12 cellular contexts compared by ENCODE assay signal in genomic region chr7:73769481-73770001, GRCh38. TPM values are rescaled to one million over a fixed set of nuclear protein-coding genes. Genes with fewer than 3 reads are reported as not detected.
DNase-seq lines count a peak whose midpoint lies in the region; ATAC-seq and TF ChIP-seq lines count a peak whose summit lies in the region.
"Had no signal": no experiment of that assay in that cellular context is flagged by ENCODE, and none has a peak within 500 bp of the region (broad histone marks: within the 10 kb centered on the region; RNA-seq: fewer than 3 reads in every experiment).

No MANE protein-coding gene starts in this region.

- no peak for TF ChIP-seq POLR2A in esophagus squamous epithelium (IDR thresholded peaks at IDR 0.05)

- TF ChIP-seq CTCF in left ventricle myocardium inferior (IDR thresholded peaks at IDR 0.05; ENCODE audit: borderline replicate concordance) (no peak), upper lobe of right lung (IDR thresholded peaks at IDR 0.05) (no peak), esophagus squamous epithelium (IDR thresholded peaks at IDR 0.05) (no peak)
- no peak for TF ChIP-seq CTCF in CD8-positive, alpha-beta T cell (IDR thresholded peaks at IDR 0.05)

- H3K27ac Mint-ChIP-seq in dendritic cell treated with granulocyte-macrophage colony-stimulating factor and Interleukin-4, amounts not matched to agents 40 ng/mL and 50 ng/mL, for 4 days: no peak overlapping the region
- H3K27ac Mint-ChIP-seq in CD8-positive, alpha-beta T cell: no peak overlapping the region
- H3K27ac Mint-ChIP-seq: activated naive CD8-positive, alpha-beta T cell; natural killer cell treated with Interleukin-12 subunit alpha and Interleukin-12 subunit beta and Interleukin-15 and Interleukin-18, amount 100 ng/mL, for 72 hours had no signal

- H3K36me3 Mint-ChIP-seq in dendritic cell treated with granulocyte-macrophage colony-stimulating factor and Interleukin-4, amounts not matched to agents 40 ng/mL and 50 ng/mL, for 4 days (ENCODE audit: low read depth): no peaks in the 10 kb centered on the region
- H3K36me3 Mint-ChIP-seq in CD8-positive, alpha-beta T cell: no peaks in the 10 kb centered on the region
- H3K36me3 Mint-ChIP-seq: activated naive CD8-positive, alpha-beta T cell; natural killer cell treated with Interleukin-12 subunit alpha and Interleukin-12 subunit beta and Interleukin-15 and Interleukin-18, amount 100 ng/mL, for 72 hours had no signal

- H3K4me1 ChIP-seq in left ventricle myocardium inferior (peaks cover 10% of the 10 kb centered on the region), mesodermal cell (ENCODE audit: control insufficient read depth, insufficient read depth, low read length, poor library complexity, severe bottlenecking) (peaks cover 4% of the 10 kb centered on the region), upper lobe of right lung (no peaks in the 10 kb centered on the region), esophagus squamous epithelium (peaks cover 0 to 14% (median 6%) of the 10 kb centered on the region in 3 donors)
- H3K4me1 ChIP-seq in CD8-positive, alpha-beta T cell (ENCODE audit: insufficient read depth, low read length): peaks cover 5% of the 10 kb centered on the region

- H3K4me3 ChIP-seq in left ventricle myocardium inferior (peak overlapping the region; percentile 40), mesodermal cell (ENCODE audit: extremely low read depth, insufficient read depth, low read length, poor library complexity, severe bottlenecking) (peak overlapping the region; percentile 29), upper lobe of right lung (peak overlapping the region; percentile 45), esophagus squamous epithelium (peak overlapping the region in 2 of 4 donors; percentile 39 to 56)
- no peak overlapping the region for H3K4me3 ChIP-seq in CD8-positive, alpha-beta T cell (ENCODE audit: low read depth, low read length)

- no peaks in the 10 kb centered on the region for H3K36me3 ChIP-seq in left ventricle myocardium inferior
- no peaks in the 10 kb centered on the region for H3K36me3 ChIP-seq in mesodermal cell (ENCODE audit: control insufficient read depth, insufficient read depth, low read length)
- no peaks in the 10 kb centered on the region for H3K36me3 ChIP-seq in upper lobe of right lung
- no peaks in the 10 kb centered on the region for H3K36me3 ChIP-seq in esophagus squamous epithelium
- H3K36me3 ChIP-seq in CD8-positive, alpha-beta T cell (ENCODE audit: insufficient read depth, low read length): no peaks in the 10 kb centered on the region

- peak overlapping the region; percentile 21 for H3K4me3 Mint-ChIP-seq in dendritic cell treated with granulocyte-macrophage colony-stimulating factor and Interleukin-4, amounts not matched to agents 40 ng/mL and 50 ng/mL, for 4 days
- H3K4me3 Mint-ChIP-seq in CD8-positive, alpha-beta T cell: no peak overlapping the region
- H3K4me3 Mint-ChIP-seq: activated naive CD8-positive, alpha-beta T cell; natural killer cell treated with Interleukin-12 subunit alpha and Interleukin-12 subunit beta and Interleukin-15 and Interleukin-18, amount 100 ng/mL, for 72 hours had no signal

- peaks cover 74% of the 10 kb centered on the region for H3K27me3 Mint-ChIP-seq in dendritic cell treated with granulocyte-macrophage colony-stimulating factor and Interleukin-4, amounts not matched to agents 40 ng/mL and 50 ng/mL, for 4 days
- H3K27me3 Mint-ChIP-seq in CD8-positive, alpha-beta T cell (ENCODE audit: low read depth): peaks cover 38% of the 10 kb centered on the region

- no peaks in the 10 kb centered on the region for H3K9me3 Mint-ChIP-seq in dendritic cell treated with granulocyte-macrophage colony-stimulating factor and Interleukin-4, amounts not matched to agents 40 ng/mL and 50 ng/mL, for 4 days
- no peaks in the 10 kb centered on the region for H3K9me3 Mint-ChIP-seq in CD8-positive, alpha-beta T cell
- H3K9me3 Mint-ChIP-seq: natural killer cell treated with Interleukin-12 subunit alpha and Interleukin-12 subunit beta and Interleukin-15 and Interleukin-18, amount 100 ng/mL, for 72 hours had no signal

- WGBS in mesodermal cell (ENCODE audit: insufficient coverage in 2 of 2), 2 experiments: 85 to 86% methylated on average over 46 to 49 of the region's 49 CpGs
- WGBS in esophagus squamous epithelium, 2 donors: 25% methylated on average over 16 of the region's 49 CpGs; no CpG with 5 or more reads in 1 of the 2 donors

- H3K27ac ChIP-seq in left ventricle myocardium inferior (replicated peaks): no peak overlapping the region
- no peak overlapping the region for H3K27ac ChIP-seq in mesodermal cell (ENCODE audit: low read depth, low read length, severe bottlenecking)
- peak overlapping the region; percentile 70 for H3K27ac ChIP-seq in upper lobe of right lung
- peak overlapping the region in 1 of 4 donors; percentile 57 for H3K27ac ChIP-seq in esophagus squamous epithelium
- no peak overlapping the region for H3K27ac ChIP-seq in CD8-positive, alpha-beta T cell (ENCODE audit: low read depth, low read length)

- peak; percentile 21 for ATAC-seq in upper lobe of right lung
- no peak for ATAC-seq in CD8-positive, alpha-beta T cell
- ATAC-seq: natural killer cell treated with Interleukin-12 subunit alpha and Interleukin-12 subunit beta and Interleukin-15 and Interleukin-18, amount 100 ng/mL, for 72 hours had no signal

- H3K9me3 ChIP-seq in left ventricle myocardium inferior (replicated peaks) (no peaks in the 10 kb centered on the region), mesodermal cell (ENCODE audit: control insufficient read depth, low read length) (no peaks in the 10 kb centered on the region), upper lobe of right lung (no peaks in the 10 kb centered on the region), esophagus squamous epithelium (no peaks in the 10 kb centered on the region)
- H3K9me3 ChIP-seq in CD8-positive, alpha-beta T cell (ENCODE audit: low read length): no peaks in the 10 kb centered on the region

- intact Hi-C loops in left ventricle myocardium inferior (cut with micrococcal nuclease): no loop called here
- intact Hi-C loops in cardiac septum (cut with DNase I): no loop called here
- intact Hi-C loops in dendritic cell treated with granulocyte-macrophage colony-stimulating factor and Interleukin-4, amounts not matched to agents 40 ng/mL and 50 ng/mL, for 4 days (cut with micrococcal nuclease): no loop called here
- intact Hi-C loops in upper lobe of right lung (cut with DNase I): no loop called here
- intact Hi-C loops in esophagus squamous epithelium (cut with DNase I): no loop called here
- intact Hi-C loops in CD8-positive, alpha-beta T cell (cut with DNase I, micrococcal nuclease): no loop called here

- POLR2A ChIA-PET in CD8-positive, alpha-beta T cell (lab: Charles Lee): no interaction called here

- CTCF ChIA-PET in CD8-positive, alpha-beta T cell (lab: Charles Lee): no interaction called here

- H3K27me3 ChIP-seq in left ventricle myocardium inferior (ENCODE audit: low read depth) (peaks cover 98% of the 10 kb centered on the region), upper lobe of right lung (peaks cover 42% of the 10 kb centered on the region), esophagus squamous epithelium (peaks cover 0 to 69% (median 6%) of the 10 kb centered on the region in 4 donors)
- H3K27me3 ChIP-seq in CD8-positive, alpha-beta T cell (ENCODE audit: insufficient read depth, low read length): peaks cover 8% of the 10 kb centered on the region

- H3K4me1 Mint-ChIP-seq in dendritic cell treated with granulocyte-macrophage colony-stimulating factor and Interleukin-4, amounts not matched to agents 40 ng/mL and 50 ng/mL, for 4 days (ENCODE audit: low read depth): peaks cover 25% of the 10 kb centered on the region
- peaks cover 6% of the 10 kb centered on the region for H3K4me1 Mint-ChIP-seq in CD8-positive, alpha-beta T cell (ENCODE audit: low read depth)

- DNase-seq in left ventricle myocardium inferior (no peak), cardiac septum (ENCODE audit: low spot score) (no peak), upper lobe of right lung (peak; percentile 67), OCI-M2 (lab: John Stamatoyannopoulos, UW; ENCODE audit: unreplicated experiment) (no peak), esophagus squamous epithelium (lab: John Stamatoyannopoulos, UW) (no peak)
- DNase-seq in CD8-positive, alpha-beta T cell: no peak
- DNase-seq: AML-193 had no signal

RNA-seq across cellular contexts. Expression of gene CLDN3, which starts 0.5 kb away (rescaled TPM):
- total RNA-seq in left ventricle myocardium inferior: not detected
- not detected for total RNA-seq in cardiac septum
- polyA plus RNA-seq in mesodermal cell (2013, experiment 1 of 2): not detected
- not detected for polyA plus RNA-seq in mesodermal cell (2013, experiment 2 of 2)
- total RNA-seq in upper lobe of right lung: 11.8 TPM
- total RNA-seq in esophagus squamous epithelium: 1 to 10 TPM in 1 of 4 donors, not detected in 3; 1.3 TPM
- not detected for total RNA-seq in CD8-positive, alpha-beta T cell
- total RNA-seq: natural killer cell treated with Interleukin-12 subunit alpha and Interleukin-12 subunit beta and Interleukin-15 and Interleukin-18, amount 100 ng/mL, for 72 hours; Right ventricle myocardium inferior had no signal

RNA-seq across cellular contexts. Expression of gene ABHD11, which starts 30.9 kb away (rescaled TPM):
- total RNA-seq in left ventricle myocardium inferior (25.2 TPM), cardiac septum (31.6 TPM), upper lobe of right lung (19.7 TPM), esophagus squamous epithelium (10 to 100 TPM in 3 of 4 donors, 1 to 10 TPM in 1; 8.3 to 22.6 (median 19.3) TPM)
- 9.3 TPM for polyA plus RNA-seq in mesodermal cell (2013, experiment 1 of 2)
- 9.1 TPM for polyA plus RNA-seq in mesodermal cell (2013, experiment 2 of 2)
- 10 to 100 TPM; 12.2 to 12.3 TPM for total RNA-seq in CD8-positive, alpha-beta T cell

RNA-seq across cellular contexts. Expression of gene STX1A, which starts 50.1 kb away (rescaled TPM):
- total RNA-seq in left ventricle myocardium inferior (2.9 TPM), cardiac septum (3.3 TPM), upper lobe of right lung (6.3 TPM), esophagus squamous epithelium (1 to 10 TPM in 3 of 4 donors, under 1 TPM in 1; 0.94 to 4.0 (median 1.8) TPM)
- 15.4 TPM for polyA plus RNA-seq in mesodermal cell (2013, experiment 1 of 2)
- 10.1 TPM for polyA plus RNA-seq in mesodermal cell (2013, experiment 2 of 2)
- 10 to 100 TPM; 18.2 to 20.8 TPM for total RNA-seq in CD8-positive, alpha-beta T cell
